4 cellular contexts compared by ENCODE assay signal in the genomic region with DNA sequence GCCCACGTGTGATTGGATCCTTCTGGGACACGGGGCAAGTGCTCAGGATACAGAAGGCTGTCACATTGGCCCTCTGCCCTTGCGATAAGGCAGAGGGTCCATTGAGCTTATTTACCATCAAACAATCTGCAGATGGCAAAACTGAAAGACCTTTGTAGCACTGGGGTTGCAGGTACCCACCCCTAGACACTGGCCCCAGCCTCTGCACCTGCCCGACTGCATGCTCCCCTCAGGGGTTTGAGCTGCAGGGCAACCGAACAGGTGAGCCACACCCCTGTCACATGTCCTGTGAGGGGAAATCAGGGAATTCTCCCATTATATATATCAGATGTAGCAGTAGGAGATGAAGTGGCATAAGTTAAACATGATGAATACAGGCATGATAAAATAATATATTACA. TPM values are rescaled to one million over a fixed set of nuclear protein-coding genes. Genes with fewer than 3 reads are reported as not detected.
"Had no signal": no experiment of that assay in that cellular context is flagged by ENCODE, and none has a peak within 500 bp of the region (broad histone marks: within the 10 kb centered on the region; RNA-seq: fewer than 3 reads in every experiment).

No MANE protein-coding gene starts in this region.

RNA-seq across cellular contexts. Expression of gene TGIF2LX, which starts 21.4 kb away (rescaled TPM):
- total RNA-seq: LHCN-M2, M059J, MCF 10A, NCI-H460 had no signal
